ENCODE assay signal across 8 cellular contexts in the genomic region with DNA sequence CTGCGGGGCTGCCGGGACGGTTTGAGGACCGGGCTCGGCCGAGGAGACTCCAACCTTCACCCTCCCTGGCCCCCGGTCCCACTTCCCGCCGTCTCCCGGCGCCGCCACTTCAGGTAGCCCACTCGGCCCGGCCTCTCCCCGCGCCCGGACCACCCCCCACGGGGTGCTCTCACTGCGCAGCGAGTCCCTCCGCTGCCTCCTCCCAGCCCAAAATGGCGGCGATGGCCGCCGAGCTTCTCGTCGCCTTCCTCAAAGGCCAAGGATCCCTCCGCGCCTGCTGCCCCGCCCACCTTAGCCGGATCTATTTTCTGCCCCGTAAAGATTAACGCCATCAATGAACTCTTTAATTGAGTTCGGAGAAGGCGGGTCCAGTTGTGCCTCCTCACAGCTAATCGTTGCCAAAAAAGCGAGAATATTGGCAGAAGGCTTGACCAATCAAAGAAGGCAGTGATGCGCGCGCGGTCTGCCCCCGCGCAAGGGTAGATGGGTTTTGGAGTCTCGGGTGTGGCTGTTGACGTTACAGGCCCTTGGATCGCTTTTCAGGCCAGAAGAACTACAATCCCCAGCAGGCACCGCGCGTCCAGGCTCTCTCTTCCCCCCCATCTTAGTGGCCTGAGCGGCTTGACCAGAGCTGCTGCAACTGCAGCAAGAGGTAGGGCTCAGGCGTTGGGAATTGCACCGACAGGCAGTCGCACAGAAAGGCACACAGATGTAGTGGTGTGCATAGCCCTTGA. TPM values are rescaled to one million over a fixed set of nuclear protein-coding genes. Genes with fewer than 3 reads are reported as not detected.
DNase-seq lines count a peak whose midpoint lies in the region; ATAC-seq and TF ChIP-seq lines count a peak whose summit lies in the region.

A gene with protein sequence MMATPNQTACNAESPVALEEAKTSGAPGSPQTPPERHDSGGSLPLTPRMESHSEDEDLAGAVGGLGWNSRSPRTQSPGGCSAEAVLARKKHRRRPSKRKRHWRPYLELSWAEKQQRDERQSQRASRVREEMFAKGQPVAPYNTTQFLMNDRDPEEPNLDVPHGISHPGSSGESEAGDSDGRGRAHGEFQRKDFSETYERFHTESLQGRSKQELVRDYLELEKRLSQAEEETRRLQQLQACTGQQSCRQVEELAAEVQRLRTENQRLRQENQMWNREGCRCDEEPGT (plus strand): TSS at position 588 of the 734 bp plus-strand sequence. CDS start 919 bp downstream, outside the sequence.

- peak; percentile 89 for ATAC-seq in GM18498 (IDR thresholded peaks at IDR 0.05; ENCODE audit: unreplicated experiment)
- ATAC-seq in HG02885 (IDR thresholded peaks at IDR 0.05; ENCODE audit: poor library complexity, unreplicated experiment): peak; percentile 91
- ATAC-seq in upper lobe of right lung: peak; percentile 96

- TF ChIP-seq CTCF in left ventricle myocardium inferior (IDR thresholded peaks at IDR 0.05; ENCODE audit: borderline replicate concordance): no peak
- TF ChIP-seq CTCF in upper lobe of right lung (IDR thresholded peaks at IDR 0.05): no peak

- peak within 1 kb of the TSS; percentile 89 for H3K4me3 ChIP-seq in left ventricle myocardium inferior
- peak within 1 kb of the TSS; percentile 88 for H3K4me3 ChIP-seq in upper lobe of right lung

- DNase-seq in NCI-H1694 (lab: John Stamatoyannopoulos, UW) (peak; percentile 99), amygdala (lab: John Stamatoyannopoulos, UW) (peak; percentile 91 to 100 (median 99)), left ventricle myocardium inferior (peak; percentile 98), posterior vena cava (ENCODE audit: low spot score) (peak; percentile 99), upper lobe of right lung (peak; percentile 98)

- H3K27ac Mint-ChIP-seq in T-helper 1 cell treated with Interleukin-12 subunit alpha and Interleukin-12 subunit beta and Interleukin-4 antibody, amounts not matched to agents 30 μg/mL and 1 μg/mL, for 36 hours: peak within 1 kb of the TSS; percentile 99

- H3K4me3 Mint-ChIP-seq in T-helper 1 cell treated with Interleukin-12 subunit alpha and Interleukin-12 subunit beta and Interleukin-4 antibody, amounts not matched to agents 30 μg/mL and 1 μg/mL, for 36 hours: peak within 1 kb of the TSS; percentile 99

- H3K4me1 Mint-ChIP-seq in T-helper 1 cell treated with Interleukin-12 subunit alpha and Interleukin-12 subunit beta and Interleukin-4 antibody, amounts not matched to agents 30 μg/mL and 1 μg/mL, for 36 hours (ENCODE audit: low read depth): peaks cover 22% of the 10 kb centered on the region

- H3K36me3 ChIP-seq in left ventricle myocardium inferior: no peaks in the 10 kb centered on the region
- H3K36me3 ChIP-seq in upper lobe of right lung: no peaks in the 10 kb centered on the region

- intact Hi-C loops in left ventricle myocardium inferior (cut with micrococcal nuclease) (no loop called here), posterior vena cava (cut with DNase I) (no loop called here), upper lobe of right lung (cut with DNase I) (no loop called here)

- H3K36me3 Mint-ChIP-seq in T-helper 1 cell treated with Interleukin-12 subunit alpha and Interleukin-12 subunit beta and Interleukin-4 antibody, amounts not matched to agents 30 μg/mL and 1 μg/mL, for 36 hours (ENCODE audit: low read depth): peaks cover 24% of the 10 kb centered on the region

- H3K9me3 Mint-ChIP-seq in T-helper 1 cell treated with Interleukin-12 subunit alpha and Interleukin-12 subunit beta and Interleukin-4 antibody, amounts not matched to agents 30 μg/mL and 1 μg/mL, for 36 hours: no peaks in the 10 kb centered on the region

- H3K9me3 ChIP-seq in left ventricle myocardium inferior (replicated peaks) (no peaks in the 10 kb centered on the region), upper lobe of right lung (no peaks in the 10 kb centered on the region)

- no peaks in the 10 kb centered on the region for H3K27me3 ChIP-seq in left ventricle myocardium inferior (ENCODE audit: low read depth)
- H3K27me3 ChIP-seq in upper lobe of right lung: no peaks in the 10 kb centered on the region

- peak within 1 kb of the TSS; percentile 100 for H3K27ac ChIP-seq in left ventricle myocardium inferior (replicated peaks)
- peak within 1 kb of the TSS; percentile 100 for H3K27ac ChIP-seq in upper lobe of right lung

- H3K27me3 Mint-ChIP-seq in T-helper 1 cell treated with Interleukin-12 subunit alpha and Interleukin-12 subunit beta and Interleukin-4 antibody, amounts not matched to agents 30 μg/mL and 1 μg/mL, for 36 hours (ENCODE audit: low read depth): no peaks in the 10 kb centered on the region

- H3K4me1 ChIP-seq in left ventricle myocardium inferior (peaks cover 59% of the 10 kb centered on the region), upper lobe of right lung (peaks cover 35% of the 10 kb centered on the region)

RNA-seq across cellular contexts. Expression of the gene that starts here (rescaled TPM):
- total RNA-seq in left ventricle myocardium inferior (7.0 TPM), posterior vena cava (1 to 10 TPM; 1.6 to 3.0 TPM), upper lobe of right lung (5.7 TPM)

Comparison
In these comparisons a context has a peak if more than half of its experiments do, and no peak if none do; other contexts are left out.
1. Peak in every context shown above with its lines: DNase-seq, ATAC-seq, H3K4me3 ChIP-seq and H3K27ac ChIP-seq.